In the genomic region with DNA sequence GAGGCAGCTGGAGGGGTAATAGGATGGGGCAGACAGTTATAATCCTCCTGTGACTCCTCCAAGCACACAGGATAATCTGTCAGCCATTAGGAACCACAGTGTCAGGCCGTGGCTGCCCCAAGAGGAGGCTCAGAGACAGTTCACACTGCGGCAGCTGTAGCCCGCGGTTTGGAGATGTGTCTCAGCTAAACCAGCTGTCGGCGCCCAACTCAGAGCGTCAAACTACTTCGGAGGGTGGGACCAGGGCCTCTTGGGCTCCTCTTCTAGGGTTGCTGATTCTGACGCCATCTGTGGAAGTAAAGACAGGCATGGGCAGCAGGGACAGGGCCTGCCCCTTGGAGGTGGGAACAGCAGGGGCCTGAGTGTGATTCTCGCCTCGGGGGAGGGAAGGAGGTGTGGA, we compare ENCODE assay signal across 20 cellular contexts.
DNase-seq lines count a peak whose midpoint lies in the region; ATAC-seq and TF ChIP-seq lines count a peak whose summit lies in the region.
"Had no signal": no experiment of that assay in that cellular context is flagged by ENCODE, and none has a peak within 500 bp of the region (broad histone marks: within the 10 kb centered on the region; RNA-seq: fewer than 3 reads in every experiment).

No MANE protein-coding gene starts in this region.

- H3K4me1 ChIP-seq in DND-41 (ENCODE audit: insufficient read depth, low read length): no peaks in the 10 kb centered on the region

- H3K36me3 ChIP-seq in DND-41 (ENCODE audit: insufficient read depth, low read length): no peaks in the 10 kb centered on the region

- no peaks in the 10 kb centered on the region for H3K9me3 ChIP-seq in DND-41 (ENCODE audit: insufficient read depth, low read length, severe bottlenecking)

- no peak for TF ChIP-seq CTCF in DND-41 (IDR thresholded peaks at IDR 0.05; ENCODE audit: borderline replicate concordance, extremely low read depth, low read length, poor library complexity, severe bottlenecking)

- H3K79me2 ChIP-seq in DND-41 (ENCODE audit: insufficient read depth, low read length): no peaks in the 10 kb centered on the region

- H3K9ac ChIP-seq in DND-41 (ENCODE audit: low read depth, low read length): no peak overlapping the region

- no peak overlapping the region for H3K27ac ChIP-seq in DND-41 (ENCODE audit: low read length)
- H3K27ac ChIP-seq: PC-9, VCaP had no signal

- no peaks in the 10 kb centered on the region for H3K36me3 Mint-ChIP-seq in effector memory CD8-positive, alpha-beta T cell (ENCODE audit: insufficient read depth)
- no peaks in the 10 kb centered on the region for H3K36me3 Mint-ChIP-seq in natural killer cell treated with Interleukin-12 subunit alpha and Interleukin-12 subunit beta and Interleukin-15 and Interleukin-18, amount 100 ng/mL, for 72 hours
- H3K36me3 Mint-ChIP-seq: activated CD8-positive, alpha-beta memory T cell treated with anti-CD3 and anti-CD28 coated beads, Interleukin-2, amount 10 ng/mL, durations not matched to agents 7 days and 5 days had no signal

- no peak overlapping the region for H3K4me2 ChIP-seq in DND-41 (ENCODE audit: insufficient read depth, low read length)
- H3K4me2 ChIP-seq: PC-9 had no signal

- no peak overlapping the region for H3K4me3 ChIP-seq in DND-41 (ENCODE audit: low read depth in 1 of 2, low read length in 2 of 2)
- H3K4me3 ChIP-seq: PC-9 had no signal

- no peaks in the 10 kb centered on the region for H3K27me3 Mint-ChIP-seq in effector memory CD8-positive, alpha-beta T cell
- no peaks in the 10 kb centered on the region for H3K27me3 Mint-ChIP-seq in natural killer cell treated with Interleukin-12 subunit alpha and Interleukin-12 subunit beta and Interleukin-15 and Interleukin-18, amount 100 ng/mL, for 72 hours
- H3K27me3 Mint-ChIP-seq: activated CD8-positive, alpha-beta memory T cell treated with anti-CD3 and anti-CD28 coated beads, Interleukin-2, amount 10 ng/mL, durations not matched to agents 7 days and 5 days; dendritic cell treated with granulocyte-macrophage colony-stimulating factor and Interleukin-4, amounts not matched to agents 40 ng/mL and 50 ng/mL, for 4 days had no signal

- no peak overlapping the region for H3K27ac Mint-ChIP-seq in effector memory CD8-positive, alpha-beta T cell
- H3K27ac Mint-ChIP-seq in natural killer cell treated with Interleukin-12 subunit alpha and Interleukin-12 subunit beta and Interleukin-15 and Interleukin-18, amount 100 ng/mL, for 72 hours: no peak overlapping the region
- H3K27ac Mint-ChIP-seq: activated CD8-positive, alpha-beta memory T cell treated with anti-CD3 and anti-CD28 coated beads, Interleukin-2, amount 10 ng/mL, durations not matched to agents 7 days and 5 days; B cell; dendritic cell treated with granulocyte-macrophage colony-stimulating factor and Interleukin-4, amounts not matched to agents 40 ng/mL and 50 ng/mL, for 4 days had no signal

- no peak overlapping the region for H2AFZ ChIP-seq in DND-41 (ENCODE audit: low read depth, low read length)
- H2AFZ ChIP-seq: PC-9 had no signal

- DNase-seq in DND-41: peak; percentile 30
- peak; percentile 98 for DNase-seq in LHCN-M2 (ENCODE audit: low read depth)
- DNase-seq in effector memory CD8-positive, alpha-beta T cell: no peak
- DNase-seq in natural killer cell treated with Interleukin-12 subunit alpha and Interleukin-12 subunit beta and Interleukin-15 and Interleukin-18, amount 100 ng/mL, for 72 hours (ENCODE audit: low spot score): no peak
- DNase-seq in germinal center (ENCODE audit: low spot score): no peak
- DNase-seq in activated effector memory CD4-positive, alpha-beta T cell treated with Interleukin-2 at 50 U/mL for 16 hours: no peak
- no peak for DNase-seq in activated effector memory CD4-positive, alpha-beta T cell treated with anti-CD3 and anti-CD28 coated beads, Interleukin-2, amount 50 U/mL, for 16 hours
- DNase-seq: activated CD8-positive, alpha-beta memory T cell treated with anti-CD3 and anti-CD28 coated beads, Interleukin-2, amount 10 ng/mL, durations not matched to agents 7 days and 5 days; activated gamma-delta T cell treated with Interleukin-2 at 50 U/mL for 16 hours; NCI-H187; NCI-H510A; PC-9; stimulated activated CD4-positive, alpha-beta T cell treated with anti-CD3 and anti-CD28 coated beads, Interleukin-2, amount 100 ng/mL, for 24 hours; SW 1271 had no signal

- no peak overlapping the region for H3K4me3 Mint-ChIP-seq in effector memory CD8-positive, alpha-beta T cell
- no peak overlapping the region for H3K4me3 Mint-ChIP-seq in natural killer cell treated with Interleukin-12 subunit alpha and Interleukin-12 subunit beta and Interleukin-15 and Interleukin-18, amount 100 ng/mL, for 72 hours
- H3K4me3 Mint-ChIP-seq: activated CD8-positive, alpha-beta memory T cell treated with anti-CD3 and anti-CD28 coated beads, Interleukin-2, amount 10 ng/mL, durations not matched to agents 7 days and 5 days; B cell; dendritic cell treated with granulocyte-macrophage colony-stimulating factor and Interleukin-4, amounts not matched to agents 40 ng/mL and 50 ng/mL, for 4 days had no signal

- no peaks in the 10 kb centered on the region for H3K27me3 ChIP-seq in DND-41 (ENCODE audit: insufficient read depth, low read length, poor library complexity)

- no peaks in the 10 kb centered on the region for H3K9me3 Mint-ChIP-seq in effector memory CD8-positive, alpha-beta T cell
- no peaks in the 10 kb centered on the region for H3K9me3 Mint-ChIP-seq in natural killer cell treated with Interleukin-12 subunit alpha and Interleukin-12 subunit beta and Interleukin-15 and Interleukin-18, amount 100 ng/mL, for 72 hours
- H3K9me3 Mint-ChIP-seq: dendritic cell treated with granulocyte-macrophage colony-stimulating factor and Interleukin-4, amounts not matched to agents 40 ng/mL and 50 ng/mL, for 4 days had no signal

- peak; percentile 66 for ATAC-seq in DND-41 (ENCODE audit: insufficient read depth, low read depth)
- peak; percentile 59 for ATAC-seq in effector memory CD8-positive, alpha-beta T cell (replicated peaks)
- peak; percentile 66 to 73 for ATAC-seq in natural killer cell treated with Interleukin-12 subunit alpha and Interleukin-12 subunit beta and Interleukin-15 and Interleukin-18, amount 100 ng/mL, for 72 hours
- ATAC-seq in HG03039 (IDR thresholded peaks at IDR 0.05; ENCODE audit: unreplicated experiment): no peak
- ATAC-seq: activated CD8-positive, alpha-beta memory T cell treated with anti-CD3 and anti-CD28 coated beads, Interleukin-2, amount 10 ng/mL, durations not matched to agents 7 days and 5 days; esophagus mucosa; left lobe of liver had no signal

- H4K20me1 ChIP-seq in DND-41 (ENCODE audit: insufficient read depth, low read length): no peaks in the 10 kb centered on the region

- H3K4me1 Mint-ChIP-seq in effector memory CD8-positive, alpha-beta T cell (ENCODE audit: low read depth in 2 of 2): peaks cover 0 to 3% of the 10 kb centered on the region in 2 donors
- peaks cover 0 to 3% of the 10 kb centered on the region in 2 donors for H3K4me1 Mint-ChIP-seq in natural killer cell treated with Interleukin-12 subunit alpha and Interleukin-12 subunit beta and Interleukin-15 and Interleukin-18, amount 100 ng/mL, for 72 hours (ENCODE audit: low read depth in 2 of 2)
- H3K4me1 Mint-ChIP-seq: B cell had no signal

Comparison
In these comparisons a context has a peak if more than half of its experiments do, and no peak if none do; other contexts are left out.
1. DNase-seq: peak in DND-41 (single experiment) and LHCN-M2 (single experiment); none in effector memory CD8-positive, alpha-beta T cell (0 of 3), natural killer cell treated with Interleukin-12 subunit alpha and Interleukin-12 subunit beta and Interleukin-15 and Interleukin-18, amount 100 ng/mL, for 72 hours (single experiment), germinal center (single experiment), activated effector memory CD4-positive, alpha-beta T cell treated with Interleukin-2 at 50 U/mL for 16 hours (single experiment) and activated effector memory CD4-positive, alpha-beta T cell treated with anti-CD3 and anti-CD28 coated beads, Interleukin-2, amount 50 U/mL, for 16 hours (single experiment).